ENCODE assay signal across 13 cellular contexts in genomic region chr1:228782662-228783414, GRCh38. TPM values are rescaled to one million over a fixed set of nuclear protein-coding genes. Genes with fewer than 3 reads are reported as not detected.
DNase-seq lines count a peak whose midpoint lies in the region; ATAC-seq and TF ChIP-seq lines count a peak whose summit lies in the region.
"Had no signal": no experiment of that assay in that cellular context is flagged by ENCODE, and none has a peak within 500 bp of the region (broad histone marks: within the 10 kb centered on the region; RNA-seq: fewer than 3 reads in every experiment).

No MANE protein-coding gene starts in this region.

- no peak for TF ChIP-seq RAD21 in SK-N-SH (IDR thresholded peaks at IDR 0.05; ENCODE audit: low read length)

- 84% methylated on average over 5 of the region's 5 CpGs for WGBS in SK-N-SH (ENCODE audit: low lambda C conversion rate)

- H3K9me2 ChIP-seq in SK-N-SH (no peaks in the 10 kb centered on the region), Karpas-422 (replicated peaks; ENCODE audit: insufficient read depth, low read length) (no peaks in the 10 kb centered on the region)

- intact Hi-C loops in left ventricle myocardium superior (cut with micrococcal nuclease) = no loop called here

- H3K4me3 ChIP-seq in cardiac muscle cell = no peak overlapping the region
- no peak overlapping the region for H3K4me3 ChIP-seq in SK-N-SH (ENCODE audit: low read depth in 2 of 2, low read length in 1 of 2)
- H3K4me3 ChIP-seq in Karpas-422 (ENCODE audit: low read length) = no peak overlapping the region
- H3K4me3 ChIP-seq: adrenal gland had no signal

- DNase-seq in cardiac muscle cell (ENCODE audit: low read depth in 1 of 2, low spot score in 1 of 2) = peak; percentile 36 to 75
- no peak for DNase-seq in left ventricle myocardium superior
- no peak for DNase-seq in SK-N-SH
- peak; percentile 2 for DNase-seq in kidney glomerular epithelial cell (lab: John Stamatoyannopoulos, UW)
- no peak for DNase-seq in activated CD4-positive, CD25-positive, alpha-beta regulatory T cell (lab: John Stamatoyannopoulos, UW)
- no peak for DNase-seq in Karpas-422
- DNase-seq in SIG-M5 (lab: John Stamatoyannopoulos, UW) = no peak
- DNase-seq: adrenal gland; HFFc6; NK-92 treated with Interleukin-12 subunit alpha and Interleukin-12 subunit beta, amount 100 ng/mL, for 24 hours; stimulated activated naive CD4-positive, alpha-beta T cell had no signal

- H3F3A ChIP-seq in SK-N-SH (replicated peaks; ENCODE audit: insufficient read depth) = no peaks in the 10 kb centered on the region

- H3K9ac ChIP-seq in SK-N-SH = no peak overlapping the region
- no peak overlapping the region for H3K9ac ChIP-seq in Karpas-422 (ENCODE audit: low read length)

- no peak overlapping the region for H3K4me2 ChIP-seq in SK-N-SH
- H3K4me2 ChIP-seq in Karpas-422 (ENCODE audit: low read depth, low read length, poor library complexity, severe bottlenecking) = no peak overlapping the region

- H4K20me1 ChIP-seq in SK-N-SH (ENCODE audit: insufficient read depth) (no peaks in the 10 kb centered on the region), Karpas-422 (ENCODE audit: insufficient read depth, low read depth, low read length) (no peaks in the 10 kb centered on the region)

- H2AFZ ChIP-seq in SK-N-SH (ENCODE audit: low read depth) (no peak overlapping the region), Karpas-422 (ENCODE audit: low read length) (no peak overlapping the region)

- H3K27ac ChIP-seq in cardiac muscle cell = no peak overlapping the region
- H3K27ac ChIP-seq in SK-N-SH (ENCODE audit: low read depth in 2 of 2, low read length in 1 of 2) = no peak overlapping the region
- no peak overlapping the region for H3K27ac ChIP-seq in Karpas-422 (ENCODE audit: low read length)
- H3K27ac ChIP-seq: adrenal gland had no signal

- no peaks in the 10 kb centered on the region for H3K79me2 ChIP-seq in SK-N-SH (ENCODE audit: insufficient read depth)
- no peaks in the 10 kb centered on the region for H3K79me2 ChIP-seq in Karpas-422 (ENCODE audit: low read length)

- TF ChIP-seq CTCF in cardiac muscle cell (IDR thresholded peaks at IDR 0.05; ENCODE audit: low read depth, low read length) (no peak), SK-N-SH (IDR thresholded peaks at IDR 0.05) (no peak)

- no peaks in the 10 kb centered on the region for H3K4me1 ChIP-seq in cardiac muscle cell (ENCODE audit: low read depth)
- peaks cover 0 to 17% of the 10 kb centered on the region in 2 experiments; a peak in 1 of 4 replicates for H3K4me1 ChIP-seq in SK-N-SH (ENCODE audit: control insufficient read depth in 1 of 2, insufficient read depth in 2 of 2, low read depth in 1 of 2, low read length in 1 of 2)
- H3K4me1 ChIP-seq in Karpas-422 (ENCODE audit: low read length) = peaks cover 4% of the 10 kb centered on the region
- H3K4me1 ChIP-seq: adrenal gland had no signal

- no peak for TF ChIP-seq EP300 in SK-N-SH (IDR thresholded peaks at IDR 0.05; ENCODE audit: borderline replicate concordance in 1 of 2, low read depth in 1 of 2, low read length in 1 of 2)

- ATAC-seq in left ventricle myocardium superior = no peak
- ATAC-seq in HG03025 (IDR thresholded peaks at IDR 0.05; ENCODE audit: low FRiP score, unreplicated experiment) = no peak

- POLR2A ChIA-PET in SK-N-SH (lab: Yijun Ruan, JAX) = no interaction called here

- H3K27me3 ChIP-seq in cardiac muscle cell = peaks cover 83% of the 10 kb centered on the region
- H3K27me3 ChIP-seq in SK-N-SH (ENCODE audit: insufficient read depth) = no peaks in the 10 kb centered on the region
- no peaks in the 10 kb centered on the region for H3K27me3 ChIP-seq in Karpas-422 (ENCODE audit: low read length)
- H3K27me3 ChIP-seq: adrenal gland had no signal

- CTCF ChIA-PET in SK-N-SH (lab: Yijun Ruan, JAX) = interaction anchor here (1.5 kb wide), 1 partner anchor 12 kb away, joined by 4 read pairs; no protein-coding TSS in a partner anchor

- H3K9me3 ChIP-seq in cardiac muscle cell (ENCODE audit: low read depth) (no peaks in the 10 kb centered on the region), SK-N-SH (no peaks in the 10 kb centered on the region), Karpas-422 (ENCODE audit: low read length) (no peaks in the 10 kb centered on the region)
- H3K9me3 ChIP-seq: adrenal gland had no signal

- no peaks in the 10 kb centered on the region for H3K36me3 ChIP-seq in cardiac muscle cell
- no peaks in the 10 kb centered on the region for H3K36me3 ChIP-seq in SK-N-SH (replicated peaks in 1 of 2; ENCODE audit: control insufficient read depth in 1 of 2, insufficient read depth in 2 of 2, low read length in 1 of 2)
- H3K36me3 ChIP-seq in Karpas-422 (ENCODE audit: insufficient read depth, low read length) = no peaks in the 10 kb centered on the region
- H3K36me3 ChIP-seq: adrenal gland had no signal

TF ChIP-seq in SK-N-SH, 30 proteins besides CTCF, POLR2A, EP300 and RAD21:
- TF ChIP-seq EZH2phosphoT487 (IDR thresholded peaks at IDR 0.05; ENCODE audit: borderline replicate concordance, low read depth) (no peak), REST (IDR thresholded peaks at IDR 0.05; ENCODE audit: low read depth, low read length) (peak; percentile 85)

RNA-seq across cellular contexts. Expression of gene RHOU, which starts 47.6 kb away (rescaled TPM):
- total RNA-seq in cardiac muscle cell = 1.2 and 2.4 TPM in 2 replicates
- 0.79 and 2.3 TPM in 2 replicates for polyA plus RNA-seq in cardiac muscle cell
- total RNA-seq in left ventricle myocardium superior = 4.4 TPM
- polyA plus RNA-seq in SK-N-SH (2012; rRNA removed) = 0.36 and 0.44 TPM in 2 replicates
- 0.57 and 0.62 TPM in 2 replicates for polyA plus RNA-seq in SK-N-SH (2012; cell fraction: cytosol; rRNA removed)
- 0.16 and 0.25 TPM in 2 replicates for polyA plus RNA-seq in SK-N-SH (2012; cell fraction: nucleus; rRNA removed)
- 0.04 TPM in 1 of 2 replicates, not detected in the other for total RNA-seq in Karpas-422 (2014; rRNA removed; shearing (Covaris generic); ENCODE audit: low replicate concordance)
- total RNA-seq: B cell had no signal

Comparison
In these comparisons a context has a peak if more than half of its experiments do, and no peak if none do; other contexts are left out.
1. DNase-seq: peak in cardiac muscle cell (2 of 2) and kidney glomerular epithelial cell (single experiment); none in left ventricle myocardium superior (single experiment), SK-N-SH (single experiment), activated CD4-positive, CD25-positive, alpha-beta regulatory T cell (0 of 4), Karpas-422 (single experiment) and SIG-M5 (single experiment).